In genomic region chr9:91361294-91362201, GRCh38 we compare ENCODE assay signal across 8 cellular contexts. TPM values are rescaled to one million over a fixed set of nuclear protein-coding genes. Genes with fewer than 3 reads are reported as not detected.
DNase-seq lines count a peak whose midpoint lies in the region; ATAC-seq and TF ChIP-seq lines count a peak whose summit lies in the region.

TSS of gene AUH (minus strand) at chr9:91361918. CDS start at chr9:91361889, 29 bp downstream.

- no peaks in the 10 kb centered on the region for H3K27me3 ChIP-seq in AG04450 (ENCODE audit: control insufficient read depth, insufficient read depth, low read length)
- H3K27me3 ChIP-seq in layer of hippocampus (ENCODE audit: control insufficient read depth, insufficient read depth, low read length): no peaks in the 10 kb centered on the region

- no peak for DNase-seq in AG04450 (ENCODE audit: low read depth, low spot score)
- peak; percentile 81 for DNase-seq in NCI-H2227 (lab: John Stamatoyannopoulos, UW; ENCODE audit: unreplicated experiment)
- peak; percentile 79 for DNase-seq in activated CD4-positive, alpha-beta T cell treated with anti-CD3 and anti-CD28 coated beads for 4 hours
- peak; percentile 70 for DNase-seq in choroid plexus epithelial cell (ENCODE audit: low read depth)
- DNase-seq in stimulated activated CD4-positive, alpha-beta T cell treated with anti-CD3 and anti-CD28 coated beads, Interleukin-1b, Interleukin-23, amount 100 ng/mL, for 24 hours (ENCODE audit: low read depth in 4 of 4, low spot score in 1 of 4): peak; percentile 61 to 79 (median 74)

- H3K27ac ChIP-seq in AG04450 (ENCODE audit: low read depth, low read length) (no peak within 1 kb of the TSS), layer of hippocampus (ENCODE audit: low read depth, low read length) (peak within 1 kb of the TSS; percentile 84)

- CTCF ChIA-PET in AG04450 (lab: Charles Lee): interaction anchor here (0.9 to 1.6 kb wide), 3 partner anchors 65 to 446 kb away, joined by 3 to 5 read pairs (median 5); no protein-coding TSS in a partner anchor

- H3K4me3 ChIP-seq in AG04450 (ENCODE audit: low read depth, low read length) (peak within 1 kb of the TSS; percentile 82), choroid plexus epithelial cell (ENCODE audit: low read depth, low read length) (peak within 1 kb of the TSS; percentile 92)

- H3K9me3 ChIP-seq in AG04450 (ENCODE audit: control insufficient read depth, insufficient read depth, low read length): peaks cover 11% of the 10 kb centered on the region

- ATAC-seq in GM18519 (IDR thresholded peaks at IDR 0.05; ENCODE audit: low FRiP score, unreplicated experiment): peak; percentile 61
- ATAC-seq in HG03039 (IDR thresholded peaks at IDR 0.05; ENCODE audit: unreplicated experiment): peak; percentile 82

- POLR2A ChIA-PET in AG04450 (lab: Yijun Ruan, JAX): no interaction called here

- TF ChIP-seq CTCF in AG04450 (IDR thresholded peaks at IDR 0.05; ENCODE audit: low read depth, low read length) (no peak), choroid plexus epithelial cell (conservative IDR thresholded peaks at IDR 0.05; ENCODE audit: low read depth, low read length) (no peak)

RNA-seq across cellular contexts. Expression of gene AUH, which starts in this region (rescaled TPM):
- 6.7 and 9.1 TPM in 2 replicates for polyA plus RNA-seq in AG04450 (2011; rRNA removed)
- polyA minus RNA-seq in AG04450 (2011; rRNA and poly(A)+ RNA removed): 4.2 and 8.1 TPM in 2 replicates
